ENCODE assay signal across 16 cellular contexts in the genomic region with DNA sequence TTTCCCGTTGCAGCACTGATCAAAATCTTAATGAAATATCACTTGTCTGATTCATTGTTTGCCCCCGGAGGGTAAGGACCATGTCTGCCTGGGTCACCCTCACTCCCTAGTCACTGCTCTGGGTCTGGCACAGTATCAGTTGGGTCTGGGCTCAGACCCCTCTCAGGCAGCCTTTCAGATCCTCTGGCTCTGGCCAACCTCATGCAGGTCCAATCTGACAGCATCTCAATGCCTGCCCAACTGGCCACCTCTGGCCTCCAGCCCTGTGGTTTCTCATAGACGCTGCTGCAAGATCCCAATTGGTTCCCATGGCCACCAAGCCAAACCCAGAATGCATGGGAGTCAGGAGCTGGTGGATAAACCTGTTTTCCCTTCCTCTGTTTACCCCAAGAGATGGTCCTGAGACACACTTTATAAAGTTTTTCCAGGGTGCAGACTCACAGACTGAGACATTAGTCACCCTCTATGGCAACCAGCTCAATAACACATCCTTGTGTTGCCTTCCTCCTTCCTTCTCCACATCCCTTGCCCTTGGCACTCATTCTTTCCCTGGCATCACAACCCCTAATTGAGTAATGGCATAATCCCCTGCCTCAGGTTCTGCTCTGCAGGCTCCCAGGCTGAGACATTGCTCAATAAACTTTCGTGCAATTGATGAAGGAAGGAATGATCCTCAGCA.
DNase-seq lines count a peak whose midpoint lies in the region; ATAC-seq and TF ChIP-seq lines count a peak whose summit lies in the region.
"Had no signal": no experiment of that assay in that cellular context is flagged by ENCODE, and none has a peak within 500 bp of the region (broad histone marks: within the 10 kb centered on the region; RNA-seq: fewer than 3 reads in every experiment).

No MANE protein-coding gene starts in this region.

- 20 to 47% methylated on average over 1 to 4 of the region's 4 CpGs for WGBS in transverse colon (ENCODE audit: low coverage in 1 of 2), 2 donors
- 71% methylated on average over 4 of the region's 4 CpGs for WGBS in hepatocyte (ENCODE audit: low lambda C conversion rate, missing lambda C conversion rate)

- no peaks in the 10 kb centered on the region for H4K20me1 ChIP-seq in hepatocyte (ENCODE audit: insufficient read depth, poor library complexity, severe bottlenecking)

- TF ChIP-seq CTCF in chondrocyte (IDR thresholded peaks at IDR 0.05) (no peak), transverse colon (IDR thresholded peaks at IDR 0.05) (no peak), hepatocyte (IDR thresholded peaks at IDR 0.05; ENCODE audit: poor library complexity) (no peak)

- no peak overlapping the region for H3K27ac Mint-ChIP-seq in chondrocyte (ENCODE audit: unreplicated experiment)
- no peak overlapping the region for H3K27ac Mint-ChIP-seq in stimulated activated memory B cell treated with anti-CD40 and anti-IgM and Interleukin-4, amounts not matched to agents 10 μg/mL and 1 μg/mL and 100 μg/mL, for 72 hours
- H3K27ac Mint-ChIP-seq: CD8-positive, alpha-beta T cell had no signal

- no peaks in the 10 kb centered on the region for H3K36me3 ChIP-seq in transverse colon
- H3K36me3 ChIP-seq in hepatocyte (replicated peaks; ENCODE audit: insufficient read depth, low read depth) = no peaks in the 10 kb centered on the region

- H2AFZ ChIP-seq in hepatocyte = no peak overlapping the region

- no peaks in the 10 kb centered on the region for H3K4me1 Mint-ChIP-seq in chondrocyte (ENCODE audit: low read depth)
- H3K4me1 Mint-ChIP-seq in stimulated activated memory B cell treated with anti-CD40 and anti-IgM and Interleukin-4, amounts not matched to agents 10 μg/mL and 1 μg/mL and 100 μg/mL, for 72 hours = no peaks in the 10 kb centered on the region

- no peaks in the 10 kb centered on the region for H3K9me3 Mint-ChIP-seq in chondrocyte (ENCODE audit: low read depth)
- H3K9me3 Mint-ChIP-seq in stimulated activated memory B cell treated with anti-CD40 and anti-IgM and Interleukin-4, amounts not matched to agents 10 μg/mL and 1 μg/mL and 100 μg/mL, for 72 hours = no peaks in the 10 kb centered on the region
- H3K9me3 Mint-ChIP-seq: CD8-positive, alpha-beta T cell had no signal

- H3K27ac ChIP-seq in transverse colon = no peak overlapping the region
- no peak overlapping the region for H3K27ac ChIP-seq in hepatocyte
- H3K27ac ChIP-seq: KMS-11 had no signal

- H3K4me3 ChIP-seq in transverse colon (no peak overlapping the region), hepatocyte (no peak overlapping the region)

- no peaks in the 10 kb centered on the region for H3K9me2 ChIP-seq in hepatocyte (replicated peaks; ENCODE audit: insufficient read depth)

- H3K27me3 ChIP-seq in transverse colon (peaks cover 6% of the 10 kb centered on the region), hepatocyte (peaks cover 9% of the 10 kb centered on the region)

- no peaks in the 10 kb centered on the region for H3K9me3 ChIP-seq in transverse colon
- no peaks in the 10 kb centered on the region for H3K9me3 ChIP-seq in hepatocyte (ENCODE audit: low read depth)

- H3K79me2 ChIP-seq in hepatocyte = no peaks in the 10 kb centered on the region

- H3K27me3 Mint-ChIP-seq in chondrocyte (ENCODE audit: low read depth) = peaks cover 29% of the 10 kb centered on the region
- peaks cover 64% of the 10 kb centered on the region for H3K27me3 Mint-ChIP-seq in stimulated activated memory B cell treated with anti-CD40 and anti-IgM and Interleukin-4, amounts not matched to agents 10 μg/mL and 1 μg/mL and 100 μg/mL, for 72 hours

- H3K36me3 Mint-ChIP-seq in chondrocyte (ENCODE audit: low read depth) = no peaks in the 10 kb centered on the region
- no peaks in the 10 kb centered on the region for H3K36me3 Mint-ChIP-seq in stimulated activated memory B cell treated with anti-CD40 and anti-IgM and Interleukin-4, amounts not matched to agents 10 μg/mL and 1 μg/mL and 100 μg/mL, for 72 hours
- H3K36me3 Mint-ChIP-seq: CD8-positive, alpha-beta T cell had no signal

- peak; percentile 27 for DNase-seq in SIG-M5 treated with dmso at 0.1 percent for 504 hours (lab: John Stamatoyannopoulos, UW; ENCODE audit: unreplicated experiment)
- DNase-seq in SIG-M5 (lab: John Stamatoyannopoulos, UW) = no peak
- peak; percentile 100 for DNase-seq in NCI-H510A treated with DMSO at 0.1 percent for 48 hours (lab: John Stamatoyannopoulos, UW)
- DNase-seq in chondrocyte (ENCODE audit: low spot score) = peak; percentile 64
- DNase-seq in transverse colon = no peak
- DNase-seq in hepatocyte (ENCODE audit: low spot score) = no peak
- DNase-seq: 8988T; CD8-positive, alpha-beta T cell; DND-41; MV-4-11; NCI-H1694; NCI-H2107; NCI-H82 had no signal

- no peaks in the 10 kb centered on the region for H3K4me1 ChIP-seq in transverse colon
- no peaks in the 10 kb centered on the region for H3K4me1 ChIP-seq in hepatocyte (ENCODE audit: insufficient read depth)

- H3K4me2 ChIP-seq in hepatocyte = no peak overlapping the region
- H3K4me2 ChIP-seq: KMS-11 had no signal

- in situ Hi-C loops in transverse colon (cut with MboI; ENCODE audit: low pct_ligation_motif_present in 1 of 4, low pct_unique_long_range_greater_than_20kb in 1 of 4, low sequenced_read_pairs in 3 of 4) = no loop called here

- peak; percentile 37 for ATAC-seq in stimulated activated memory B cell treated with anti-CD40 and anti-IgM and Interleukin-4, amounts not matched to agents 10 μg/mL and 1 μg/mL and 100 μg/mL, for 72 hours
- ATAC-seq in HG02623 (IDR thresholded peaks at IDR 0.05; ENCODE audit: unreplicated experiment) = no peak
- ATAC-seq: CD8-positive, alpha-beta T cell had no signal

- no peak for TF ChIP-seq POLR2A in transverse colon (IDR thresholded peaks at IDR 0.05)

- no peak for TF ChIP-seq EP300 in transverse colon (IDR thresholded peaks at IDR 0.05; ENCODE audit: low read depth)

- H3K4me3 Mint-ChIP-seq in chondrocyte (ENCODE audit: unreplicated experiment) = no peak overlapping the region
- H3K4me3 Mint-ChIP-seq in stimulated activated memory B cell treated with anti-CD40 and anti-IgM and Interleukin-4, amounts not matched to agents 10 μg/mL and 1 μg/mL and 100 μg/mL, for 72 hours = no peak overlapping the region
- H3K4me3 Mint-ChIP-seq: CD8-positive, alpha-beta T cell had no signal

- intact Hi-C loops in transverse colon (cut with DNase I; ENCODE audit: low total_unique reads) = no loop called here

Comparison
In these comparisons a context has a peak if more than half of its experiments do, and no peak if none do; other contexts are left out.
1. DNase-seq: peak in SIG-M5 treated with dmso at 0.1 percent for 504 hours (single experiment), NCI-H510A treated with DMSO at 0.1 percent for 48 hours (single experiment) and chondrocyte (single experiment); none in SIG-M5 (single experiment), transverse colon (single experiment) and hepatocyte (single experiment).